Comparison of ENCODE assay signal across 12 cellular contexts in genomic region chr22:46776876-46777608, GRCh38. TPM values are rescaled to one million over a fixed set of nuclear protein-coding genes. Genes with fewer than 3 reads are reported as not detected.
DNase-seq lines count a peak whose midpoint lies in the region; ATAC-seq and TF ChIP-seq lines count a peak whose summit lies in the region.
"Had no signal": no experiment of that assay in that cellular context is flagged by ENCODE, and none has a peak within 500 bp of the region (broad histone marks: within the 10 kb centered on the region; RNA-seq: fewer than 3 reads in every experiment).

No MANE protein-coding gene starts in this region.

- H3K27me3 Mint-ChIP-seq in CD14-positive monocyte (ENCODE audit: low read depth in 3 of 3) = peaks cover 0 to 3% (median 1%) of the 10 kb centered on the region in 3 donors
- no peaks in the 10 kb centered on the region for H3K27me3 Mint-ChIP-seq in activated CD8-positive, alpha-beta T cell treated with anti-CD3 and anti-CD28 coated beads, Interleukin-2, amount 10 ng/mL, durations not matched to agents 7 days and 5 days (ENCODE audit: low read depth)
- H3K27me3 Mint-ChIP-seq in mesothelial cell of epicardium (ENCODE audit: low read depth) = no peaks in the 10 kb centered on the region

- intact Hi-C loops in CD14-positive monocyte (cut with micrococcal nuclease) = loop anchor here in 1 of 2 donors (2.0 kb wide), 1 partner anchor 14 kb away; no protein-coding TSS in a partner anchor

- H3K36me3 Mint-ChIP-seq in CD14-positive monocyte (peaks cover 41 to 52% of the 10 kb centered on the region in 2 donors), mesothelial cell of epicardium (no peaks in the 10 kb centered on the region)
- H3K36me3 Mint-ChIP-seq in activated CD8-positive, alpha-beta T cell treated with anti-CD3 and anti-CD28 coated beads, Interleukin-2, amount 10 ng/mL, durations not matched to agents 7 days and 5 days (ENCODE audit: low read depth) = peaks cover 22% of the 10 kb centered on the region

- H3K4me3 Mint-ChIP-seq in CD14-positive monocyte = peak overlapping the region; percentile 64 to 68
- H3K4me3 Mint-ChIP-seq in activated CD8-positive, alpha-beta T cell treated with anti-CD3 and anti-CD28 coated beads, Interleukin-2, amount 10 ng/mL, durations not matched to agents 7 days and 5 days = peak overlapping the region; percentile 22
- no peak overlapping the region for H3K4me3 Mint-ChIP-seq in mesothelial cell of epicardium

- no peak for DNase-seq in CD14-positive monocyte (ENCODE audit: low spot score)
- DNase-seq in GM12864 (ENCODE audit: low read depth) = no peak
- no peak for DNase-seq in activated CD8-positive, alpha-beta T cell treated with anti-CD3 and anti-CD28 coated beads, Interleukin-2, amount 10 ng/mL, durations not matched to agents 7 days and 5 days
- no peak for DNase-seq in mesothelial cell of epicardium (ENCODE audit: low spot score in 2 of 2, unreplicated experiment in 2 of 2)
- no peak for DNase-seq in DMS53 (lab: John Stamatoyannopoulos, UW)
- no peak for DNase-seq in activated gamma-delta T cell (lab: John Stamatoyannopoulos, UW)
- DNase-seq in HT-29 (ENCODE audit: low spot score) = no peak
- DNase-seq: mesendoderm, NCI-H1694, retina had no signal

- TF ChIP-seq CTCF in CD14-positive monocyte (IDR thresholded peaks at IDR 0.05) = no peak
- no peak for TF ChIP-seq CTCF in GM12864 (IDR thresholded peaks at IDR 0.05; ENCODE audit: low read depth, low read length, missing control alignments)
- TF ChIP-seq CTCF in mesothelial cell of epicardium (IDR thresholded peaks at IDR 0.05; ENCODE audit: unreplicated experiment) = no peak

- POLR2A ChIA-PET in activated CD8-positive, alpha-beta T cell treated with anti-CD3 and anti-CD28 coated beads, Interleukin-2, amount 10 ng/mL, durations not matched to agents 7 days and 5 days (lab: Charles Lee) = interaction anchor here (1.7 kb wide), 1 partner anchor 14 kb away, joined by 6 read pairs; the partner anchor contains the start of gene TBC1D22A

- H3K27ac Mint-ChIP-seq in CD14-positive monocyte = peak overlapping the region; percentile 68 to 98 (median 94)
- H3K27ac Mint-ChIP-seq in activated CD8-positive, alpha-beta T cell treated with anti-CD3 and anti-CD28 coated beads, Interleukin-2, amount 10 ng/mL, durations not matched to agents 7 days and 5 days = peak overlapping the region; percentile 81
- H3K27ac Mint-ChIP-seq in mesothelial cell of epicardium = peak overlapping the region; percentile 84

- H3K9me3 Mint-ChIP-seq in CD14-positive monocyte (peaks cover 0 to 3% (median 0%) of the 10 kb centered on the region in 7 donors), mesothelial cell of epicardium (no peaks in the 10 kb centered on the region)
- H3K9me3 Mint-ChIP-seq in activated CD8-positive, alpha-beta T cell treated with anti-CD3 and anti-CD28 coated beads, Interleukin-2, amount 10 ng/mL, durations not matched to agents 7 days and 5 days (ENCODE audit: insufficient read depth) = no peaks in the 10 kb centered on the region

- TF ChIP-seq POLR2A in GM18505 (IDR thresholded peaks at IDR 0.05; ENCODE audit: borderline replicate concordance, extremely low read depth, insufficient read depth, insufficient read length) = no peak

- peak overlapping the region; percentile 47 for H3K4me3 ChIP-seq in GM12864 (ENCODE audit: low read depth, low read length)

- CTCF ChIA-PET in activated CD8-positive, alpha-beta T cell treated with anti-CD3 and anti-CD28 coated beads, Interleukin-2, amount 10 ng/mL, durations not matched to agents 7 days and 5 days (lab: Charles Lee) = interaction anchor here (1.0 to 2.8 kb wide), 4 partner anchors 8 to 26 kb away, joined by 3 to 10 read pairs (median 6); no protein-coding TSS in a partner anchor

- H3K4me1 Mint-ChIP-seq in CD14-positive monocyte = peaks cover 57% of the 10 kb centered on the region
- peaks cover 53% of the 10 kb centered on the region for H3K4me1 Mint-ChIP-seq in activated CD8-positive, alpha-beta T cell treated with anti-CD3 and anti-CD28 coated beads, Interleukin-2, amount 10 ng/mL, durations not matched to agents 7 days and 5 days (ENCODE audit: low read depth)
- peaks cover 46% of the 10 kb centered on the region for H3K4me1 Mint-ChIP-seq in mesothelial cell of epicardium

- no peak for ATAC-seq in activated CD8-positive, alpha-beta T cell treated with anti-CD3 and anti-CD28 coated beads, Interleukin-2, amount 10 ng/mL, durations not matched to agents 7 days and 5 days
- ATAC-seq in GM18505 (IDR thresholded peaks at IDR 0.05; ENCODE audit: unreplicated experiment) = no peak
- ATAC-seq: SK-N-SH treated with all-trans-retinoic acid at 6 μM for 48 hours had no signal

RNA-seq across cellular contexts. Expression of gene TBC1D22A, which starts 14.6 kb away (rescaled TPM):
- 10 to 100 TPM; 25.9 to 29.5 TPM for polyA plus RNA-seq in CD14-positive monocyte
- total RNA-seq in activated CD8-positive, alpha-beta T cell treated with anti-CD3 and anti-CD28 coated beads, Interleukin-2, amount 10 ng/mL, durations not matched to agents 7 days and 5 days = 10 to 100 TPM; 34.1 to 38.7 TPM
- 26.2 to 26.7 TPM (median 26.6 TPM) in 3 replicates for total RNA-seq in mesothelial cell of epicardium
- total RNA-seq in HT-29 (2014; rRNA removed; shearing (Covaris generic)) = 13.5 and 23.9 TPM in 2 replicates

RNA-seq across cellular contexts. Expression of gene CERK, which starts 39.0 kb away (rescaled TPM):
- polyA plus RNA-seq in CD14-positive monocyte = 10 to 100 TPM; 22.4 to 24.5 TPM
- total RNA-seq in activated CD8-positive, alpha-beta T cell treated with anti-CD3 and anti-CD28 coated beads, Interleukin-2, amount 10 ng/mL, durations not matched to agents 7 days and 5 days = 10 to 100 TPM; 61.1 to 65.6 TPM
- 50.7 to 51.9 TPM (median 51.3 TPM) in 3 replicates for total RNA-seq in mesothelial cell of epicardium
- total RNA-seq in HT-29 (2014; rRNA removed; shearing (Covaris generic)) = 17.1 and 18.6 TPM in 2 replicates
